11 cellular contexts compared by ENCODE assay signal in genomic region chr5:169648725-169649124, GRCh38. TPM values are rescaled to one million over a fixed set of nuclear protein-coding genes. Genes with fewer than 3 reads are reported as not detected.
DNase-seq lines count a peak whose midpoint lies in the region; ATAC-seq and TF ChIP-seq lines count a peak whose summit lies in the region.
"Had no signal": no experiment of that assay in that cellular context is flagged by ENCODE, and none has a peak within 500 bp of the region (broad histone marks: within the 10 kb centered on the region; RNA-seq: fewer than 3 reads in every experiment).

No MANE protein-coding gene starts in this region.

- TF ChIP-seq EP300 in transverse colon (IDR thresholded peaks at IDR 0.05; ENCODE audit: low read depth): no peak

- TF ChIP-seq CTCF in left ventricle myocardium inferior (IDR thresholded peaks at IDR 0.05; ENCODE audit: borderline replicate concordance): no peak
- no peak for TF ChIP-seq CTCF in transverse colon (IDR thresholded peaks at IDR 0.05)
- no peak for TF ChIP-seq CTCF in Calu3 (IDR thresholded peaks at IDR 0.05; ENCODE audit: unreplicated experiment)

- H3K36me3 Mint-ChIP-seq in T-helper 17 cell (ENCODE audit: low read depth): peaks cover 8% of the 10 kb centered on the region
- H3K36me3 Mint-ChIP-seq in Calu3 (ENCODE audit: insufficient read depth, unreplicated experiment): no peaks in the 10 kb centered on the region

- H3K27me3 Mint-ChIP-seq in T-helper 17 cell (no peaks in the 10 kb centered on the region), Calu3 (ENCODE audit: unreplicated experiment) (peaks cover 45% of the 10 kb centered on the region)

- in situ Hi-C loops in transverse colon (cut with MboI; ENCODE audit: low pct_ligation_motif_present in 1 of 4, low pct_unique_long_range_greater_than_20kb in 1 of 4, low sequenced_read_pairs in 3 of 4): no loop called here

- peak; percentile 67 for ATAC-seq in Right ventricle myocardium superior (ENCODE audit: poor library complexity)
- ATAC-seq in T-helper 17 cell: no peak

- H3K4me1 Mint-ChIP-seq in T-helper 17 cell: peaks cover 84% of the 10 kb centered on the region
- H3K4me1 Mint-ChIP-seq in Calu3 (ENCODE audit: low read depth, unreplicated experiment): no peaks in the 10 kb centered on the region

- peak overlapping the region; percentile 9 for H3K4me3 Mint-ChIP-seq in T-helper 17 cell
- H3K4me3 Mint-ChIP-seq in Calu3 (ENCODE audit: low read depth, unreplicated experiment): no peak overlapping the region

- WGBS in transverse colon (ENCODE audit: low coverage in 1 of 2), 2 donors: 76% methylated on average over 10 of the region's 11 CpGs; no CpG with 5 or more reads in 1 of the 2 donors

- CTCF ChIA-PET in Calu3 (lab: Charles Lee): no interaction called here

- BruUV-seq in Calu3 (replicated peaks; lab: Mats Ljungman, UMichigan): no TSS peak

- H3K4me3 ChIP-seq in left ventricle myocardium inferior (no peak overlapping the region), transverse colon (no peak overlapping the region)

- no peak overlapping the region for H3K27ac ChIP-seq in left ventricle myocardium inferior (replicated peaks)
- no peak overlapping the region for H3K27ac ChIP-seq in transverse colon

- H3K36me3 ChIP-seq in left ventricle myocardium inferior (no peaks in the 10 kb centered on the region), transverse colon (no peaks in the 10 kb centered on the region)

- peaks cover 36% of the 10 kb centered on the region for H3K4me1 ChIP-seq in left ventricle myocardium inferior
- H3K4me1 ChIP-seq in transverse colon: peaks cover 0 to 27% (median 3%) of the 10 kb centered on the region in 4 donors

- H3K27ac Mint-ChIP-seq in T-helper 17 cell: peak overlapping the region; percentile 98
- no peak overlapping the region for H3K27ac Mint-ChIP-seq in Calu3 (ENCODE audit: unreplicated experiment)

- H3K9me3 ChIP-seq in T-helper 17 cell (ENCODE audit: control insufficient read depth, low read length, poor library complexity, severe bottlenecking) (no peaks in the 10 kb centered on the region), left ventricle myocardium inferior (replicated peaks) (no peaks in the 10 kb centered on the region), transverse colon (no peaks in the 10 kb centered on the region)

- DNase-seq in Right ventricle myocardium superior: peak; percentile 66
- DNase-seq in cardiac septum (ENCODE audit: low spot score): no peak
- no peak for DNase-seq in T-helper 17 cell
- peak; percentile 53 for DNase-seq in left ventricle myocardium inferior
- no peak for DNase-seq in stimulated activated CD4-positive, alpha-beta T cell treated with anti-CD3 and anti-CD28 coated beads, Interleukin-4, amount 100 ng/mL, for 4 hours
- no peak for DNase-seq in transverse colon
- no peak for DNase-seq in NCI-H187 (lab: John Stamatoyannopoulos, UW)
- no peak for DNase-seq in Calu3
- DNase-seq: cortex of kidney, glutamatergic neuron, NCI-H2029 treated with DMSO at 0.1 percent for 48 hours had no signal

- no peak for TF ChIP-seq POLR2A in transverse colon (IDR thresholded peaks at IDR 0.05)

- H3K9me3 Mint-ChIP-seq in Calu3 (ENCODE audit: low read depth, unreplicated experiment): peaks cover 3% of the 10 kb centered on the region

- H3K27me3 ChIP-seq in left ventricle myocardium inferior (ENCODE audit: low read depth) (peaks cover 8% of the 10 kb centered on the region), transverse colon (no peaks in the 10 kb centered on the region)

- intact Hi-C loops in Right ventricle myocardium superior (cut with DNase I) (no loop called here), cardiac septum (cut with DNase I) (no loop called here), left ventricle myocardium inferior (cut with micrococcal nuclease) (no loop called here), transverse colon (cut with DNase I; ENCODE audit: low total_unique reads) (no loop called here), Calu3 (cut with micrococcal nuclease; ENCODE audit: unreplicated experiment) (no loop called here)

RNA-seq across cellular contexts. Expression of gene DOCK2, which starts 11.7 kb away (rescaled TPM):
- total RNA-seq in Right ventricle myocardium superior: 6.3 TPM
- total RNA-seq in cardiac septum: 4.6 TPM
- total RNA-seq in T-helper 17 cell: 100 to 1,000 TPM; 249 to 284 TPM
- total RNA-seq in left ventricle myocardium inferior: 4.2 TPM
- 10 to 100 TPM in 3 of 4 donors, 1 to 10 TPM in 1; 8.3 to 24.0 (median 14.3) TPM for total RNA-seq in transverse colon
- total RNA-seq in Calu3 (2022): not detected in 2 replicates

Comparison
In these comparisons a context has a peak if more than half of its experiments do, and no peak if none do; other contexts are left out.
1. DNase-seq: peak in Right ventricle myocardium superior (single experiment) and left ventricle myocardium inferior (single experiment); none in cardiac septum (single experiment), T-helper 17 cell (0 of 3), stimulated activated CD4-positive, alpha-beta T cell treated with anti-CD3 and anti-CD28 coated beads, Interleukin-4, amount 100 ng/mL, for 4 hours (0 of 2), transverse colon (single experiment), NCI-H187 (0 of 2) and Calu3 (single experiment).
2. RNA of gene DOCK2, which starts 11.7 kb away (total RNA-seq): 249 to 284 TPM in T-helper 17 cell; 8.3 to 24.0 TPM in transverse colon, 6.3 TPM in Right ventricle myocardium superior (single experiment), 4.6 TPM in cardiac septum (single experiment), 4.2 TPM in left ventricle myocardium inferior (single experiment) and not detected in Calu3; every median in the first group is over 10 times any median in the second.